Comparison of ENCODE assay signal across 14 cellular contexts in genomic region chr19:49799798-49800376, GRCh38.
A peak's percentile ranks its signal among the peaks of the same experiment; 100 is the strongest.
DNase-seq lines count a peak whose midpoint lies in the region; TF ChIP-seq lines count a peak whose summit lies in the region.
"Had no signal": no experiment of that assay in that cellular context is flagged by ENCODE, and none has a peak within 500 bp of the region (broad histone marks: within the 10 kb centered on the region; RNA-seq: fewer than 3 reads in every experiment).

No MANE protein-coding gene starts in this region.

- H2AFZ ChIP-seq in Loucy (ENCODE audit: low read length): no peak overlapping the region

- H3F3A ChIP-seq in Loucy (ENCODE audit: low read depth): no peaks in the 10 kb centered on the region

- H4K20me1 ChIP-seq in Loucy (ENCODE audit: insufficient read depth, low read length, poor library complexity, severe bottlenecking): no peaks in the 10 kb centered on the region

- no peaks in the 10 kb centered on the region for H3K79me2 ChIP-seq in Loucy (ENCODE audit: insufficient read depth, low read length)

- H3K4me3 ChIP-seq in Loucy (ENCODE audit: low read length, poor library complexity, severe bottlenecking): no peak overlapping the region
- no peak overlapping the region for H3K4me3 ChIP-seq in fibroblast of mammary gland (ENCODE audit: control insufficient read depth, low read depth, low read length)
- H3K4me3 ChIP-seq: GM12878, HAP-1 had no signal

- H3K36me3 ChIP-seq in Loucy (ENCODE audit: insufficient read depth, low read length): peaks cover 78% of the 10 kb centered on the region; the same call in 1 of the 2 replicates

- no peaks in the 10 kb centered on the region for H3K9me2 ChIP-seq in Loucy (replicated peaks; ENCODE audit: low read depth, low read length)

- no peaks in the 10 kb centered on the region for H3K27me3 ChIP-seq in Loucy (ENCODE audit: insufficient read depth, low read length, poor library complexity, severe bottlenecking)

- TF ChIP-seq CTCF in Loucy (conservative IDR thresholded peaks at IDR 0.05; ENCODE audit: low read length) (peak; percentile 50), fibroblast of mammary gland (conservative IDR thresholded peaks at IDR 0.05; ENCODE audit: control insufficient read depth, insufficient read depth, low read depth, low read length) (peak; percentile 21)

- no peaks in the 10 kb centered on the region for H3K9me3 ChIP-seq in Loucy (ENCODE audit: insufficient read depth, low read depth, low read length)
- H3K9me3 ChIP-seq: HAP-1 had no signal

- DNase-seq in stimulated activated CD4-positive, alpha-beta T cell treated with anti-CD3 and anti-CD28 coated beads, Interleukin-15, amount 100 ng/mL, for 24 hours: peak; percentile 22
- no peak for DNase-seq in stimulated activated CD4-positive, alpha-beta T cell treated with anti-CD3 and anti-CD28 coated beads, Interleukin-2, amount 100 ng/mL, for 48 hours
- DNase-seq in fibroblast of mammary gland (ENCODE audit: low read depth): no peak
- DNase-seq in Ammon's horn (ENCODE audit: low spot score): no peak
- no peak for DNase-seq in NCI-H1105 (lab: John Stamatoyannopoulos, UW)
- no peak for DNase-seq in AML-193 (lab: John Stamatoyannopoulos, UW)
- no peak for DNase-seq in NCI-H2107 (lab: John Stamatoyannopoulos, UW)
- DNase-seq: activated effector memory CD4-positive, alpha-beta T cell treated with Interleukin-2 at 50 U/mL for 16 hours; CD4-positive, CD25-positive, alpha-beta regulatory T cell; NCI-H146; NK-92 treated with Interleukin-12 subunit alpha and Interleukin-12 subunit beta, amount 100 ng/mL, for 24 hours had no signal

- no peak overlapping the region for H3K4me2 ChIP-seq in Loucy (ENCODE audit: low read depth, low read length, poor library complexity, severe bottlenecking)

- no peaks in the 10 kb centered on the region for H3K4me1 ChIP-seq in Loucy (ENCODE audit: insufficient read depth, low read length, poor library complexity, severe bottlenecking)
- H3K4me1 ChIP-seq: HAP-1 had no signal

- no peak overlapping the region for H3K9ac ChIP-seq in Loucy (ENCODE audit: low read depth, low read length, poor library complexity, severe bottlenecking)
